In the genomic region with DNA sequence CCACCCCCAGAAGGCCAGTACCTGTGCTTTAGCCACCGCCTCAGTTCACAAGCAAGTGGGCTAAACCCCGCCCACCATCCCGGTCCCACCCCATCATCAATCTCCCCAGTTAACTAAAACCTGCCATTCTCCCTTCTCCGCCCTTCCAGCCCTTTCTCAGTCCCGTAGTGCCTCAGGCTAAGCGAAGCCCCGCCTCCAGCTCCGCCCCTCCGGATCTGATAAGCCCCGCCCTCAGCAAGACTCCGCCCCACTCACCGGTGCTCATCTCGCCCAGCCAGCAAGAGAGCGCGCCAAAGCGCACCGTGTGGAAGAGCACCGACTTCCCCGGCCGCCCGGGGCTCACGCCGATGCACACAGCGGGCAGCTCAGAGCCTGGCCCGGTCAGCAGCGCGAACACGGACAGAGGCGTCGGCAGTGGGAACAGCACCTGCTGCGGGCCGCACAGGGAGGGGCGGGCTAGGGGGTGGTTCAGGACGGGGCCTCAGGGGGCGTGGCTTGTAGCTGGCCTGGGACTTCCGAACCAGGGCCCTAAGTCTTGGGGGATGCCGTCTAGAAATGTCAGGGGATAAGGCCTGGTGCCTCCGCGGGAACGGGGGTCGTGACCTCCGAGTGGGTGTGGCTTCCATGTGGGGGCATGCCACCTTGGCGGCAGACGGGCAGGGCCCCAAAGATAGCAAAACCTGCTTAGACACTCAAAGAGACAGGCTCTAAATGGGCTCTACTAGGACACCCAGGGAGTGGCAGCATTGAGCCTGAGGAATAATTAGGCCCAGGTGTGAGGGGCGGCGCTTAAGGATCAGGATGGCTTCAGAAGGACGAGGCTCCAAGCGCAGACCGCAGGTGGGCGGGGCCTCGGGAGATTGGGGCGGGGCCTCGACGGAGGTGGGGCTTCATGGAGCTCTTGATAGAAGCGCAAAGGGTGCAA, we compare ENCODE assay signal across 8 cellular contexts. TPM values are rescaled to one million over a fixed set of nuclear protein-coding genes. Genes with fewer than 3 reads are reported as not detected.
DNase-seq lines count a peak whose midpoint lies in the region; ATAC-seq and TF ChIP-seq lines count a peak whose summit lies in the region.

No MANE protein-coding gene starts in this region.

- no peak for TF ChIP-seq CTCF in dorsolateral prefrontal cortex (IDR thresholded peaks at IDR 0.05 in 54 of 56, conservative IDR thresholded peaks at IDR 0.05 in 2 of 56; ENCODE audit: low read depth in 1 of 56, partially characterized antibody in 56 of 56)
- no peak for TF ChIP-seq CTCF in omental fat pad (IDR thresholded peaks at IDR 0.05)

- POLR2A ChIA-PET in HEK293T (lab: Yijun Ruan, JAX), result interaction anchor here (1.3 to 2.6 kb wide), 2 partner anchors 22 to 52 kb away, joined by 5 to 27 read pairs; partner anchors contain the start of genes EIF3K and MAP4K1

- H3K4me3 ChIP-seq in dorsolateral prefrontal cortex, result peak overlapping the region in 44 of 59 donors; percentile 8 to 60 (median 38)

- CTCF ChIA-PET in HEK293T (lab: Yijun Ruan, JAX), result no interaction called here

- intact Hi-C loops in dorsolateral prefrontal cortex (cut with DNase I), result no loop called here

- no peak overlapping the region for H3K27ac ChIP-seq in dorsolateral prefrontal cortex

- ATAC-seq in omental fat pad (ENCODE audit: low FRiP score) (peak; percentile 23), GM19395 (IDR thresholded peaks at IDR 0.05; ENCODE audit: unreplicated experiment) (no peak), GM21423 (IDR thresholded peaks at IDR 0.05; ENCODE audit: unreplicated experiment) (no peak), GM18502 (IDR thresholded peaks at IDR 0.05; ENCODE audit: poor library complexity, unreplicated experiment) (no peak)

- DNase-seq in HEK293T (ENCODE audit: extremely low spot score), result peak; percentile 92
- peak; percentile 86 for DNase-seq in NCI-H82 (lab: John Stamatoyannopoulos, UW)
- DNase-seq in dorsolateral prefrontal cortex, result peak in 5 of 10 donors; percentile 4 to 38 (median 21)
- no peak for DNase-seq in omental fat pad (ENCODE audit: low spot score)
- no peak for DNase-seq in AG08395 (ENCODE audit: low spot score)

- peaks cover 0 to 4% (median 0%) of the 10 kb centered on the region in 45 donors for H3K27me3 ChIP-seq in dorsolateral prefrontal cortex

TF ChIP-seq in HEK293T, 16 proteins besides CTCF, POLR2A, EP300 and RAD21:
- no peak for TF ChIP-seq FOXA1 (IDR thresholded peaks at IDR 0.05)
- TF ChIP-seq FOXM1 (IDR thresholded peaks at IDR 0.05; ENCODE audit: borderline replicate concordance), result no peak
- TF ChIP-seq L3MBTL2 (conservative IDR thresholded peaks at IDR 0.05), result peak; percentile 93
- TF ChIP-seq TARDBP (IDR thresholded peaks at IDR 0.05), result no peak
- TF ChIP-seq PKNOX1 (IDR thresholded peaks at IDR 0.05), result peak; percentile 87

RNA-seq across cellular contexts. Expression of gene MAP4K1, which starts 21.4 kb away (rescaled TPM):
- 10 to 100 TPM in 10 of 120 experiments, 1 to 10 TPM in 110; 1.2 to 14.7 (median 5.4) TPM for total RNA-seq in dorsolateral prefrontal cortex
- 1 to 10 TPM; 1.5 to 3.2 (median 2.7) TPM for total RNA-seq in omental fat pad

RNA-seq across cellular contexts. Expression of gene EIF3K, which starts 22.7 kb away (rescaled TPM):
- total RNA-seq in dorsolateral prefrontal cortex (100 to 1,000 TPM; 165 to 292 (median 241) TPM), omental fat pad (100 to 1,000 TPM; 364 to 556 (median 476) TPM)

RNA-seq across cellular contexts. Expression of gene ACTN4, which starts 51.1 kb away (rescaled TPM):
- total RNA-seq in dorsolateral prefrontal cortex, result 100 to 1,000 TPM; 271 to 539 (median 377) TPM
- 100 to 1,000 TPM; 290 to 517 (median 367) TPM for total RNA-seq in omental fat pad

Comparison
In these comparisons a context has a peak if more than half of its experiments do, and no peak if none do; other contexts are left out.
1. DNase-seq: peak in HEK293T (single experiment) and NCI-H82 (single experiment); none in omental fat pad (single experiment) and AG08395 (single experiment).